In genomic region chr6:41040101-41040910, GRCh38 we compare ENCODE assay signal across 10 cellular contexts. TPM values are rescaled to one million over a fixed set of nuclear protein-coding genes. Genes with fewer than 3 reads are reported as not detected.
DNase-seq lines count a peak whose midpoint lies in the region; ATAC-seq and TF ChIP-seq lines count a peak whose summit lies in the region.
"Had no signal": no experiment of that assay in that cellular context is flagged by ENCODE, and none has a peak within 500 bp of the region (broad histone marks: within the 10 kb centered on the region; RNA-seq: fewer than 3 reads in every experiment).

No MANE protein-coding gene starts in this region.

- H3K4me1 ChIP-seq in lower lobe of right lung (no peaks in the 10 kb centered on the region), uterus (no peaks in the 10 kb centered on the region), gastroesophageal sphincter (no peaks in the 10 kb centered on the region)

- H3K27ac ChIP-seq in lower lobe of right lung (no peak overlapping the region), uterus (no peak overlapping the region), gastroesophageal sphincter (no peak overlapping the region)

- ATAC-seq in HG03378 (IDR thresholded peaks at IDR 0.05; ENCODE audit: unreplicated experiment) (peak; percentile 58), lower lobe of right lung (peak; percentile 34 to 77), gastroesophageal sphincter (no peak)
- ATAC-seq in activated T-cell treated with anti-CD3 and anti-CD28 coated beads, Interleukin-2, amount 50 U/mL, for 72 hours (replicated peaks in 1 of 2): peak; percentile 49 to 67

- no peak overlapping the region for H3K27ac Mint-ChIP-seq in activated T-cell treated with anti-CD3 and anti-CD28 coated beads, Interleukin-2, amount 50 U/mL, for 72 hours

- no peak overlapping the region for H3K4me3 ChIP-seq in lower lobe of right lung
- H3K4me3 ChIP-seq in uterus: no peak overlapping the region
- H3K4me3 ChIP-seq in gastroesophageal sphincter: no peak overlapping the region

- no peak for TF ChIP-seq EP300 in gastroesophageal sphincter (IDR thresholded peaks at IDR 0.05)

- H3K9me3 ChIP-seq in lower lobe of right lung: no peaks in the 10 kb centered on the region
- no peaks in the 10 kb centered on the region for H3K9me3 ChIP-seq in uterus
- no peaks in the 10 kb centered on the region for H3K9me3 ChIP-seq in gastroesophageal sphincter

- H3K27me3 ChIP-seq in lower lobe of right lung (ENCODE audit: low read depth) (no peaks in the 10 kb centered on the region), uterus (no peaks in the 10 kb centered on the region), gastroesophageal sphincter (no peaks in the 10 kb centered on the region)

- 81 to 91% methylated on average over 2 to 3 of the region's 6 CpGs for WGBS in gastroesophageal sphincter (ENCODE audit: low coverage in 1 of 2), 2 donors

- H3K36me3 ChIP-seq in lower lobe of right lung (no peaks in the 10 kb centered on the region), uterus (no peaks in the 10 kb centered on the region), gastroesophageal sphincter (peaks cover 0 to 7% of the 10 kb centered on the region in 2 donors)

- H3K27me3 Mint-ChIP-seq in activated T-cell treated with anti-CD3 and anti-CD28 coated beads, Interleukin-2, amount 50 U/mL, for 72 hours (ENCODE audit: low read depth): no peaks in the 10 kb centered on the region

- in situ Hi-C loops in Caki2 (cut with HindIII; ENCODE audit: low pct_unique_long_range_greater_than_20kb, low sequenced_read_pairs): no loop called here

- no peak overlapping the region for H3K4me3 Mint-ChIP-seq in activated T-cell treated with anti-CD3 and anti-CD28 coated beads, Interleukin-2, amount 50 U/mL, for 72 hours

- peak; percentile 95 for DNase-seq in Caki2 (ENCODE audit: low read depth)
- peak; percentile 20 to 22 for DNase-seq in activated T-cell treated with anti-CD3 and anti-CD28 coated beads, Interleukin-2, amount 50 U/mL, for 72 hours
- no peak for DNase-seq in lower lobe of right lung
- no peak for DNase-seq in hepatic stellate cell (ENCODE audit: low spot score)
- DNase-seq in uterus: no peak
- no peak for DNase-seq in cerebellar cortex (ENCODE audit: low spot score)
- DNase-seq: DND-41 had no signal

- H3K36me3 Mint-ChIP-seq in activated T-cell treated with anti-CD3 and anti-CD28 coated beads, Interleukin-2, amount 50 U/mL, for 72 hours (ENCODE audit: insufficient read depth in 2 of 2): no peaks in the 10 kb centered on the region

- H3K4me1 Mint-ChIP-seq in activated T-cell treated with anti-CD3 and anti-CD28 coated beads, Interleukin-2, amount 50 U/mL, for 72 hours (ENCODE audit: low read depth): peaks cover 8% of the 10 kb centered on the region

- TF ChIP-seq POLR2A in uterus (IDR thresholded peaks at IDR 0.05) (no peak), gastroesophageal sphincter (IDR thresholded peaks at IDR 0.05) (no peak)

- TF ChIP-seq CTCF in lower lobe of right lung (IDR thresholded peaks at IDR 0.05): no peak
- no peak for TF ChIP-seq CTCF in uterus (IDR thresholded peaks at IDR 0.05)
- no peak for TF ChIP-seq CTCF in gastroesophageal sphincter (IDR thresholded peaks at IDR 0.05)

- no peaks in the 10 kb centered on the region for H3K9me3 Mint-ChIP-seq in activated T-cell treated with anti-CD3 and anti-CD28 coated beads, Interleukin-2, amount 50 U/mL, for 72 hours

- intact Hi-C loops in lower lobe of right lung (cut with DNase I) (no loop called here), uterus (cut with DNase I; ENCODE audit: low total_unique reads) (no loop called here)

RNA-seq across cellular contexts. Expression of gene UNC5CL, which starts 1.3 kb away (rescaled TPM):
- total RNA-seq in Caki2 (2014; rRNA removed; shearing (Covaris generic); ENCODE audit: low replicate concordance): 1.1 and 4.4 TPM in 2 replicates
- total RNA-seq in activated T-cell treated with anti-CD3 and anti-CD28 coated beads, Interleukin-2, amount 50 U/mL, for 72 hours: 1 to 10 TPM; 4.0 to 5.5 TPM
- total RNA-seq in lower lobe of right lung (1.1 TPM), uterus (1 to 10 TPM in 2 of 4 donors, under 1 TPM in 1, not detected in 1; 0.26 to 1.4 (median 1.2) TPM), gastroesophageal sphincter (1 to 10 TPM in 1 of 4 donors, under 1 TPM in 3; 0.07 to 1.2 (median 0.37) TPM)

RNA-seq across cellular contexts. Expression of gene TSPO2, which starts 2.0 kb away (rescaled TPM):
- total RNA-seq in Caki2 (2014; rRNA removed; shearing (Covaris generic); ENCODE audit: low replicate concordance): not detected in 2 replicates
- not detected for total RNA-seq in activated T-cell treated with anti-CD3 and anti-CD28 coated beads, Interleukin-2, amount 50 U/mL, for 72 hours
- total RNA-seq in lower lobe of right lung (not detected), uterus (not detected), gastroesophageal sphincter (not detected)
- total RNA-seq: Right ventricle myocardium inferior had no signal

RNA-seq across cellular contexts. Expression of gene APOBEC2, which starts 12.7 kb away (rescaled TPM):
- not detected in 2 replicates for total RNA-seq in Caki2 (2014; rRNA removed; shearing (Covaris generic); ENCODE audit: low replicate concordance)
- total RNA-seq in activated T-cell treated with anti-CD3 and anti-CD28 coated beads, Interleukin-2, amount 50 U/mL, for 72 hours: not detected
- 0.65 TPM for total RNA-seq in lower lobe of right lung
- total RNA-seq in uterus: not detected
- 1 to 10 TPM in 1 of 4 donors, under 1 TPM in 3; 0.37 to 1.8 (median 0.72) TPM for total RNA-seq in gastroesophageal sphincter

RNA-seq across cellular contexts. Expression of gene OARD1, which starts 31.9 kb away (rescaled TPM):
- total RNA-seq in Caki2 (2014; rRNA removed; shearing (Covaris generic); ENCODE audit: low replicate concordance): 12.4 and 34.2 TPM in 2 replicates
- total RNA-seq in activated T-cell treated with anti-CD3 and anti-CD28 coated beads, Interleukin-2, amount 50 U/mL, for 72 hours: 10 to 100 TPM; 62.7 to 73.1 TPM
- total RNA-seq in lower lobe of right lung (28.7 TPM), uterus (10 to 100 TPM in 3 of 4 donors, 1 to 10 TPM in 1; 7.4 to 21.9 (median 18.2) TPM), gastroesophageal sphincter (10 to 100 TPM in 3 of 4 donors, 1 to 10 TPM in 1; 9.2 to 23.8 (median 13.7) TPM)

RNA-seq across cellular contexts. Expression of gene NFYA, which starts 32.5 kb away (rescaled TPM):
- 25.7 and 29.6 TPM in 2 replicates for total RNA-seq in Caki2 (2014; rRNA removed; shearing (Covaris generic); ENCODE audit: low replicate concordance)
- 10 to 100 TPM; 32.4 to 34.4 TPM for total RNA-seq in activated T-cell treated with anti-CD3 and anti-CD28 coated beads, Interleukin-2, amount 50 U/mL, for 72 hours
- 21.0 TPM for total RNA-seq in lower lobe of right lung
- total RNA-seq in uterus: 10 to 100 TPM; 10.9 to 43.6 (median 18.4) TPM
- 10 to 100 TPM in 3 of 4 donors, 1 to 10 TPM in 1; 6.6 to 17.7 (median 12.1) TPM for total RNA-seq in gastroesophageal sphincter

Comparison
In these comparisons a context has a peak if more than half of its experiments do, and no peak if none do; other contexts are left out.
1. DNase-seq: peak in Caki2 (single experiment) and activated T-cell treated with anti-CD3 and anti-CD28 coated beads, Interleukin-2, amount 50 U/mL, for 72 hours (2 of 2); none in lower lobe of right lung (single experiment), hepatic stellate cell (single experiment), uterus (0 of 2) and cerebellar cortex (single experiment).